32 cellular contexts compared by ENCODE assay signal in the genomic region with DNA sequence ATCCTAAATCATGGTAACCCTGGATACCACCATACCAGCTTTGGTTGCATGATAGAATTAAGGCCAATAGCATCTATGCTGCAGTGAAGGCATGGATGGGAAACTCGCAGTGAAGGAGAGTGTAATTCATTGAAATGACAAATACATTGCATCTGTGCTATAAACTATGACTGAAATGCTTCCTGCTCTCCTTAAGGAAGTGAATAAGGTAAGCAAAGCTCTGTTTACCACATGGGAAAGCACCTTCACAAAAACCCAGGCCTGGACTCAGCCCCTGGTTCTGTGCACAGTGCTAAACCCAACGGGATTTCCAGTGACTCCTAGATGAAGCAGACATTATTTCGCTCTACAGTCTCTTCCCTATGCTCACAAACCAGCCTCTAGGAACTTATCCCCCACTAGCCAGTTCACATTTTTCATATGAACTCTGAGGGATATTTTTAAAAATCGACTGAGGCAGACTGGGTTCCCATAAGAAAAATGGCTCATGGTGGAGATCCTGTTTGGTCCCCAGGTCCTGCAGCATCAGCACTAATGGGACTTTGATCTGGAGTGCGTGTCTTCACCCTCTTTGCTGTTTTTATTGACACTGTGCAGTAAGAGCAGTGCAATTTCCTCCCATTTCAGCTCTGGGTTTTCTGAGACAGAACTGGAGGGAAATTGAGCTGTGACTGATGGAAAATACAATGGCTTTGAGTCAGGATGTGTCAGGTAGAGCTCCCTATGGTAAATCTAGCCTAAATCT.
"Had no signal": no experiment of that assay in that cellular context is flagged by ENCODE, and none has a peak within 500 bp of the region (broad histone marks: within the 10 kb centered on the region; RNA-seq: fewer than 3 reads in every experiment).

No MANE protein-coding gene starts in this region.

- DNase-seq: activated CD4-positive, alpha-beta memory T cell treated with anti-CD3 and anti-CD28 coated beads, Interleukin-2, amount 10 ng/mL, durations not matched to agents 7 days and 5 days; activated CD4-positive, alpha-beta T cell treated with anti-CD3 and anti-CD28 coated beads, Interleukin-2, amount 10 ng/mL, durations not matched to agents 7 days and 5 days; activated CD4-positive, CD25-positive, alpha-beta regulatory T cell treated with anti-CD3 and anti-CD28 coated beads, Interleukin-2, amount 50 U/mL, for 72 hours; activated CD8-positive, alpha-beta memory T cell treated with anti-CD3 and anti-CD28 coated beads, Interleukin-2, amount 50 U/mL, for 48 hours; activated gamma-delta T cell; activated naive CD4-positive, alpha-beta T cell treated with anti-CD3 and anti-CD28 coated beads, Interleukin-2, amount 10 ng/mL, durations not matched to agents 7 days and 5 days; activated naive CD8-positive, alpha-beta T cell treated with anti-CD3 and anti-CD28 coated beads, Interleukin-2, amount 10 ng/mL, durations not matched to agents 7 days and 5 days; activated T-cell treated with anti-CD3 and anti-CD28 coated beads, Interleukin-2, amount 50 U/mL, for 24 hours; dorsolateral prefrontal cortex; effector memory CD4-positive, alpha-beta T cell; erythroblast; foreskin fibroblast; heart left ventricle; hypothalamus; immature natural killer cell; kidney; lower lobe of right lung; mesenchymal stem cell; pancreas; retina; stimulated activated CD4-positive, alpha-beta T cell treated with anti-CD3 and anti-CD28 coated beads, Interleukin-1b, Interleukin-23, amount 100 ng/mL, for 48 hours; stimulated activated naive CD4-positive, alpha-beta T cell; T-helper 17 cell; T1000; tibial artery had no signal

- H3K9me3 ChIP-seq: ascending aorta, heart left ventricle, lower lobe of right lung, pancreas, prostate gland, suprapubic skin, tibial artery had no signal

- H3K36me3 ChIP-seq: ascending aorta, heart left ventricle, lower lobe of right lung, pancreas, prostate gland, suprapubic skin, tibial artery had no signal

- H3K4me2 ChIP-seq: smooth muscle cell had no signal

- H3K4me3 ChIP-seq: ascending aorta, coronary artery, dorsolateral prefrontal cortex, heart left ventricle, lower lobe of right lung, pancreas, prostate gland, smooth muscle cell, suprapubic skin, tibial artery had no signal

- H3K27ac ChIP-seq: ascending aorta, coronary artery, dorsolateral prefrontal cortex, heart left ventricle, lower lobe of right lung, pancreas, prostate gland, suprapubic skin, tibial artery had no signal

- ATAC-seq: heart left ventricle; left lobe of liver; lower lobe of right lung; natural killer cell treated with Interleukin-12 subunit alpha and Interleukin-12 subunit beta and Interleukin-15 and Interleukin-18, amount 100 ng/mL, for 72 hours; pancreas; T-helper 17 cell had no signal

- H3K27me3 ChIP-seq: ascending aorta, heart left ventricle, pancreas, suprapubic skin, tibial artery had no signal

- H3K4me1 ChIP-seq: ascending aorta, lower lobe of right lung, pancreas, prostate gland, suprapubic skin, tibial artery had no signal
